Comparison of ENCODE assay signal across 8 cellular contexts in genomic region chr22:39522567-39523300, GRCh38. TPM values are rescaled to one million over a fixed set of nuclear protein-coding genes. Genes with fewer than 3 reads are reported as not detected.
A peak's percentile ranks its signal among the peaks of the same experiment; 100 is the strongest.
DNase-seq lines count a peak whose midpoint lies in the region; ATAC-seq and TF ChIP-seq lines count a peak whose summit lies in the region.

No MANE protein-coding gene starts in this region.

- no peak for TF ChIP-seq CTCF in HFFc6 (IDR thresholded peaks at IDR 0.05)
- TF ChIP-seq CTCF in epithelial cell of proximal tubule (conservative IDR thresholded peaks at IDR 0.05; ENCODE audit: low read depth, low read length), result no peak
- no peak for TF ChIP-seq CTCF in neural progenitor cell (IDR thresholded peaks at IDR 0.05)

- peak overlapping the region; percentile 99 for H3K4me2 ChIP-seq in neural progenitor cell

- H3K79me2 ChIP-seq in neural progenitor cell (ENCODE audit: low read depth), result peaks cover 54% of the 10 kb centered on the region

- H3K4me1 ChIP-seq in CD8-positive, alpha-beta memory T cell (ENCODE audit: insufficient read depth, low read length), result peaks cover 55% of the 10 kb centered on the region
- peaks cover 20% of the 10 kb centered on the region for H3K4me1 ChIP-seq in neural progenitor cell

- POLR2A ChIA-PET in CD8-positive, alpha-beta memory T cell (lab: Charles Lee), result interaction anchor here (0.5 to 2.2 kb wide), 5 partner anchors 10 to 479 kb away, joined by 3 to 11 read pairs (median 6); partner anchors contain the start of genes MIEF1, RPS19BP1 and TAB1

- H3K36me3 ChIP-seq in CD8-positive, alpha-beta memory T cell (ENCODE audit: insufficient read depth, low read length), result peaks cover 31% of the 10 kb centered on the region
- H3K36me3 ChIP-seq in neural progenitor cell, result peaks cover 8% of the 10 kb centered on the region

- H3K9me3 ChIP-seq in CD8-positive, alpha-beta memory T cell (ENCODE audit: low read length), result no peaks in the 10 kb centered on the region
- H3K9me3 ChIP-seq in T-helper 17 cell (ENCODE audit: control insufficient read depth, low read length, poor library complexity, severe bottlenecking) (no peaks in the 10 kb centered on the region), neural progenitor cell (ENCODE audit: low read depth) (no peaks in the 10 kb centered on the region)

- peaks cover 90% of the 10 kb centered on the region for H3F3A ChIP-seq in neural progenitor cell (ENCODE audit: low read depth)

- peaks cover 5 to 63% (median 15%) of the 10 kb centered on the region in 3 donors for H3K36me3 Mint-ChIP-seq in CD8-positive, alpha-beta memory T cell
- H3K36me3 Mint-ChIP-seq in HFFc6 (ENCODE audit: low read depth) (peaks cover 39% of the 10 kb centered on the region), T-helper 17 cell (ENCODE audit: low read depth) (peaks cover 10% of the 10 kb centered on the region), neural progenitor cell (peaks cover 30% of the 10 kb centered on the region)

- H2AFZ ChIP-seq in neural progenitor cell (replicated peaks), result no peak overlapping the region

- H3K4me1 Mint-ChIP-seq in CD8-positive, alpha-beta memory T cell, result peaks cover 61 to 78% (median 64%) of the 10 kb centered on the region in 3 donors
- H3K4me1 Mint-ChIP-seq in HFFc6 (ENCODE audit: low read depth) (peaks cover 57% of the 10 kb centered on the region), T-helper 17 cell (peaks cover 51% of the 10 kb centered on the region), neural progenitor cell (peaks cover 55% of the 10 kb centered on the region)

- peak in 1 of 5 donors; percentile 24 for DNase-seq in CD8-positive, alpha-beta memory T cell
- DNase-seq in HFFc6 (peak; percentile 69), T-helper 17 cell (no peak), epithelial cell of proximal tubule (ENCODE audit: low read depth) (no peak), neural progenitor cell (ENCODE audit: low spot score) (peak; percentile 23), AG08395 (ENCODE audit: low spot score) (no peak), activated gamma-delta T cell treated with Interleukin-2 at 50 U/mL for 16 hours (no peak)

- ATAC-seq in T-helper 17 cell (no peak), HG03520 (IDR thresholded peaks at IDR 0.05; ENCODE audit: unreplicated experiment) (no peak)

- H3K27ac ChIP-seq in CD8-positive, alpha-beta memory T cell (ENCODE audit: low read depth, low read length), result peak overlapping the region; percentile 29
- peak overlapping the region; percentile 23 for H3K27ac ChIP-seq in neural progenitor cell

- CTCF ChIA-PET in CD8-positive, alpha-beta memory T cell (lab: Charles Lee), result interaction anchor here (0.8 to 2.3 kb wide), 3 partner anchors 8 to 26 kb away, joined by 3 to 8 read pairs (median 6); partner anchors contain the start of gene RPS19BP1

- H3K27ac Mint-ChIP-seq in CD8-positive, alpha-beta memory T cell, result peak overlapping the region; percentile 88 to 100 (median 98)
- H3K27ac Mint-ChIP-seq in HFFc6, result peak overlapping the region; percentile 100
- H3K27ac Mint-ChIP-seq in T-helper 17 cell, result peak overlapping the region; percentile 99
- no peak overlapping the region for H3K27ac Mint-ChIP-seq in neural progenitor cell

- peaks cover 0 to 4% (median 3%) of the 10 kb centered on the region in 5 donors for H3K9me3 Mint-ChIP-seq in CD8-positive, alpha-beta memory T cell
- H3K9me3 Mint-ChIP-seq in HFFc6 (peaks cover 24% of the 10 kb centered on the region), neural progenitor cell (peaks cover 2% of the 10 kb centered on the region)

- no peaks in the 10 kb centered on the region for H3K27me3 ChIP-seq in CD8-positive, alpha-beta memory T cell (ENCODE audit: insufficient read depth, low read length, poor library complexity, severe bottlenecking)
- H3K27me3 ChIP-seq in neural progenitor cell, result no peaks in the 10 kb centered on the region

- peaks cover 71% of the 10 kb centered on the region for H4K20me1 ChIP-seq in neural progenitor cell (ENCODE audit: low read depth)

- peak overlapping the region; percentile 33 for H3K4me3 ChIP-seq in CD8-positive, alpha-beta memory T cell (ENCODE audit: low read length)
- peak overlapping the region; percentile 100 for H3K4me3 ChIP-seq in epithelial cell of proximal tubule (ENCODE audit: low read depth, low read length)
- H3K4me3 ChIP-seq in neural progenitor cell, result peak overlapping the region; percentile 96

- H3K27me3 Mint-ChIP-seq in CD8-positive, alpha-beta memory T cell, result peaks cover 0 to 14% of the 10 kb centered on the region in 2 donors
- H3K27me3 Mint-ChIP-seq in HFFc6 (ENCODE audit: insufficient read depth) (peaks cover 56% of the 10 kb centered on the region), T-helper 17 cell (no peaks in the 10 kb centered on the region), neural progenitor cell (ENCODE audit: insufficient read depth, low read depth) (peaks cover 20% of the 10 kb centered on the region)

- H3K9ac ChIP-seq in neural progenitor cell, result no peak overlapping the region

- peak overlapping the region; percentile 89 to 99 (median 96) for H3K4me3 Mint-ChIP-seq in CD8-positive, alpha-beta memory T cell
- H3K4me3 Mint-ChIP-seq in HFFc6, result peak overlapping the region; percentile 97
- peak overlapping the region; percentile 97 for H3K4me3 Mint-ChIP-seq in T-helper 17 cell
- peak overlapping the region; percentile 98 for H3K4me3 Mint-ChIP-seq in neural progenitor cell

RNA-seq across cellular contexts. Expression of gene ATF4, which starts 2.4 kb away (rescaled TPM):
- total RNA-seq in CD8-positive, alpha-beta memory T cell, result 100 to 1,000 TPM; 757 to 758 TPM
- 103 TPM for polyA plus RNA-seq in CD8-positive, alpha-beta memory T cell
- 100 to 1,000 TPM; 227 to 271 (median 249) TPM for total RNA-seq in HFFc6 (2021; fragmentation: NEBNext Ultra II Directional; extraction: Animal tissue kit (Norgen Biotek cat#: 25700))
- total RNA-seq in T-helper 17 cell, result 100 to 1,000 TPM; 260 to 333 TPM
- total RNA-seq in epithelial cell of proximal tubule, result 294 and 415 TPM in 2 replicates
- 189 and 230 TPM in 2 replicates for total RNA-seq in neural progenitor cell (ENCODE audit: low replicate concordance)

RNA-seq across cellular contexts. Expression of gene RPS19BP1, which starts 9.8 kb away (rescaled TPM):
- total RNA-seq in CD8-positive, alpha-beta memory T cell, result 100 to 1,000 TPM; 158 to 160 TPM
- polyA plus RNA-seq in CD8-positive, alpha-beta memory T cell, result 128 TPM
- total RNA-seq in HFFc6 (2021; fragmentation: NEBNext Ultra II Directional; extraction: Animal tissue kit (Norgen Biotek cat#: 25700)), result 10 to 100 TPM; 60.5 to 85.5 (median 75.9) TPM
- 10 to 100 TPM; 42.6 to 47.3 TPM for total RNA-seq in T-helper 17 cell
- total RNA-seq in epithelial cell of proximal tubule, result 126 and 197 TPM in 2 replicates
- total RNA-seq in neural progenitor cell (ENCODE audit: low replicate concordance), result 27.7 and 68.3 TPM in 2 replicates

RNA-seq across cellular contexts. Expression of gene MIEF1, which starts 20.6 kb away (rescaled TPM):
- total RNA-seq in CD8-positive, alpha-beta memory T cell, result 10 to 100 TPM; 59.9 to 60.9 TPM
- polyA plus RNA-seq in CD8-positive, alpha-beta memory T cell, result 29.4 TPM
- 10 to 100 TPM; 26.4 to 32.8 (median 28.7) TPM for total RNA-seq in HFFc6 (2021; fragmentation: NEBNext Ultra II Directional; extraction: Animal tissue kit (Norgen Biotek cat#: 25700))
- 10 to 100 TPM; 16.9 to 22.7 TPM for total RNA-seq in T-helper 17 cell
- total RNA-seq in epithelial cell of proximal tubule, result 22.9 and 26.6 TPM in 2 replicates
- 22.0 and 32.7 TPM in 2 replicates for total RNA-seq in neural progenitor cell (ENCODE audit: low replicate concordance)

RNA-seq across cellular contexts. Expression of gene CACNA1I, which starts 47.8 kb away (rescaled TPM):
- total RNA-seq in CD8-positive, alpha-beta memory T cell, result 1 to 10 TPM; 4.6 TPM
- polyA plus RNA-seq in CD8-positive, alpha-beta memory T cell, result 0.71 TPM
- not detected for total RNA-seq in HFFc6 (2021; fragmentation: NEBNext Ultra II Directional; extraction: Animal tissue kit (Norgen Biotek cat#: 25700))
- total RNA-seq in T-helper 17 cell (10 to 100 TPM; 20.3 to 27.9 TPM), epithelial cell of proximal tubule (0.06 TPM in 1 of 2 replicates, not detected in the other), neural progenitor cell (ENCODE audit: low replicate concordance) (0.11 and 0.22 TPM in 2 replicates)

Comparison
In these comparisons a context has a peak if more than half of its experiments do, and no peak if none do; other contexts are left out.
1. DNase-seq: peak in HFFc6 (single experiment) and neural progenitor cell (single experiment); none in T-helper 17 cell (0 of 3), epithelial cell of proximal tubule (single experiment), AG08395 (single experiment) and activated gamma-delta T cell treated with Interleukin-2 at 50 U/mL for 16 hours (single experiment).
2. H3K4me3 ChIP-seq: peak in every context shown above with its lines; median percentile 100 in epithelial cell of proximal tubule; 96 in neural progenitor cell; 33 in CD8-positive, alpha-beta memory T cell.
3. Peak in every context shown above with its lines, with median percentiles within 50 percentile points of each other: H3K4me3 Mint-ChIP-seq.